ENCODE assay signal across 1 cellular context in the genomic region with DNA sequence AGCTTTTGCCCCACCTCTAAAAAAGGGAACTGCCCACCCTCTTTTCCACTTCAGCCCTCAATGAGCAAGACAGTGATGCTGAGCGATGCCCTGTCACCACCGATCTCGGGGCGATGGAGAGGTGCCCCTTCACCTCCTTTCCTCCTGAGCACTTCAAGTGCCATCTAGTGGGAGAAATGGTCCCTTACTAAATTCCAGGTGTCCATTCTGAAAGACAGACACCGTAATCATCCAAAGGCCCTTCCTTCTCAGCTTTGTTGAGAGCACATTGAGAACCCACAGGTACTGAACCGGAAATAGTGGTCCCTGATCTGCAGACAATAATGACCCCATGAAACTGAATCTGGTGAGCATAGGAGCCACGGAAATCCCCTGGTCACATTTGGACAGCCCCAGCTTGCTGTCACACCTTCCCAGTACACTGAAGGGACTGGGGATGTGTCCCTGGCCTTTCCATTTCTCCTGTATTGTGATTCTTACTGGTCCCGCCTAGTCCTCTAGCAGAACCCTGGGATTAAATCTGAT.
TF ChIP-seq lines count a peak whose summit lies in the region.

No MANE protein-coding gene starts in this region.

TF ChIP-seq in GM12878, 131 proteins besides CTCF, POLR2A, EP300 and RAD21 (continued from another document and continues in another):
- TF ChIP-seq, protein P1, sequence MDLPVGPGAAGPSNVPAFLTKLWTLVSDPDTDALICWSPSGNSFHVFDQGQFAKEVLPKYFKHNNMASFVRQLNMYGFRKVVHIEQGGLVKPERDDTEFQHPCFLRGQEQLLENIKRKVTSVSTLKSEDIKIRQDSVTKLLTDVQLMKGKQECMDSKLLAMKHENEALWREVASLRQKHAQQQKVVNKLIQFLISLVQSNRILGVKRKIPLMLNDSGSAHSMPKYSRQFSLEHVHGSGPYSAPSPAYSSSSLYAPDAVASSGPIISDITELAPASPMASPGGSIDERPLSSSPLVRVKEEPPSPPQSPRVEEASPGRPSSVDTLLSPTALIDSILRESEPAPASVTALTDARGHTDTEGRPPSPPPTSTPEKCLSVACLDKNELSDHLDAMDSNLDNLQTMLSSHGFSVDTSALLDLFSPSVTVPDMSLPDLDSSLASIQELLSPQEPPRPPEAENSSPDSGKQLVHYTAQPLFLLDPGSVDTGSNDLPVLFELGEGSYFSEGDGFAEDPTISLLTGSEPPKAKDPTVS (IDR thresholded peaks at IDR 0.05; ENCODE audit: low read depth, low read length), result no peak
- TF ChIP-seq, protein P2, sequence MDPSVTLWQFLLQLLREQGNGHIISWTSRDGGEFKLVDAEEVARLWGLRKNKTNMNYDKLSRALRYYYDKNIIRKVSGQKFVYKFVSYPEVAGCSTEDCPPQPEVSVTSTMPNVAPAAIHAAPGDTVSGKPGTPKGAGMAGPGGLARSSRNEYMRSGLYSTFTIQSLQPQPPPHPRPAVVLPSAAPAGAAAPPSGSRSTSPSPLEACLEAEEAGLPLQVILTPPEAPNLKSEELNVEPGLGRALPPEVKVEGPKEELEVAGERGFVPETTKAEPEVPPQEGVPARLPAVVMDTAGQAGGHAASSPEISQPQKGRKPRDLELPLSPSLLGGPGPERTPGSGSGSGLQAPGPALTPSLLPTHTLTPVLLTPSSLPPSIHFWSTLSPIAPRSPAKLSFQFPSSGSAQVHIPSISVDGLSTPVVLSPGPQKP (IDR thresholded peaks at IDR 0.05; ENCODE audit: low read depth, low read length), result peak; percentile 75; the same call in 1 of the 2 replicates
- no peak for TF ChIP-seq ASH2L (IDR thresholded peaks at IDR 0.05; ENCODE audit: borderline replicate concordance, low read depth)
- TF ChIP-seq CEBPB (IDR thresholded peaks at IDR 0.05; ENCODE audit: borderline replicate concordance in 1 of 2, low read depth in 2 of 2, low read length in 2 of 2), result no peak; a peak in 1 of 4 replicates
- TF ChIP-seq CHD4 (IDR thresholded peaks at IDR 0.05), result no peak
- TF ChIP-seq, protein P3, sequence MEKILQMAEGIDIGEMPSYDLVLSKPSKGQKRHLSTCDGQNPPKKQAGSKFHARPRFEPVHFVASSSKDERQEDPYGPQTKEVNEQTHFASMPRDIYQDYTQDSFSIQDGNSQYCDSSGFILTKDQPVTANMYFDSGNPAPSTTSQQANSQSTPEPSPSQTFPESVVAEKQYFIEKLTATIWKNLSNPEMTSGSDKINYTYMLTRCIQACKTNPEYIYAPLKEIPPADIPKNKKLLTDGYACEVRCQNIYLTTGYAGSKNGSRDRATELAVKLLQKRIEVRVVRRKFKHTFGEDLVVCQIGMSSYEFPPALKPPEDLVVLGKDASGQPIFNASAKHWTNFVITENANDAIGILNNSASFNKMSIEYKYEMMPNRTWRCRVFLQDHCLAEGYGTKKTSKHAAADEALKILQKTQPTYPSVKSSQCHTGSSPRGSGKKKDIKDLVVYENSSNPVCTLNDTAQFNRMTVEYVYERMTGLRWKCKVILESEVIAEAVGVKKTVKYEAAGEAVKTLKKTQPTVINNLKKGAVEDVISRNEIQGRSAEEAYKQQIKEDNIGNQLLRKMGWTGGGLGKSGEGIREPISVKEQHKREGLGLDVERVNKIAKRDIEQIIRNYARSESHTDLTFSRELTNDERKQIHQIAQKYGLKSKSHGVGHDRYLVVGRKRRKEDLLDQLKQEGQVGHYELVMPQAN (conservative IDR thresholded peaks at IDR 0.05), result no peak
- peak; percentile 87 for TF ChIP-seq ZBED1 (IDR thresholded peaks at IDR 0.05; ENCODE audit: borderline replicate concordance)
- TF ChIP-seq, protein P4, sequence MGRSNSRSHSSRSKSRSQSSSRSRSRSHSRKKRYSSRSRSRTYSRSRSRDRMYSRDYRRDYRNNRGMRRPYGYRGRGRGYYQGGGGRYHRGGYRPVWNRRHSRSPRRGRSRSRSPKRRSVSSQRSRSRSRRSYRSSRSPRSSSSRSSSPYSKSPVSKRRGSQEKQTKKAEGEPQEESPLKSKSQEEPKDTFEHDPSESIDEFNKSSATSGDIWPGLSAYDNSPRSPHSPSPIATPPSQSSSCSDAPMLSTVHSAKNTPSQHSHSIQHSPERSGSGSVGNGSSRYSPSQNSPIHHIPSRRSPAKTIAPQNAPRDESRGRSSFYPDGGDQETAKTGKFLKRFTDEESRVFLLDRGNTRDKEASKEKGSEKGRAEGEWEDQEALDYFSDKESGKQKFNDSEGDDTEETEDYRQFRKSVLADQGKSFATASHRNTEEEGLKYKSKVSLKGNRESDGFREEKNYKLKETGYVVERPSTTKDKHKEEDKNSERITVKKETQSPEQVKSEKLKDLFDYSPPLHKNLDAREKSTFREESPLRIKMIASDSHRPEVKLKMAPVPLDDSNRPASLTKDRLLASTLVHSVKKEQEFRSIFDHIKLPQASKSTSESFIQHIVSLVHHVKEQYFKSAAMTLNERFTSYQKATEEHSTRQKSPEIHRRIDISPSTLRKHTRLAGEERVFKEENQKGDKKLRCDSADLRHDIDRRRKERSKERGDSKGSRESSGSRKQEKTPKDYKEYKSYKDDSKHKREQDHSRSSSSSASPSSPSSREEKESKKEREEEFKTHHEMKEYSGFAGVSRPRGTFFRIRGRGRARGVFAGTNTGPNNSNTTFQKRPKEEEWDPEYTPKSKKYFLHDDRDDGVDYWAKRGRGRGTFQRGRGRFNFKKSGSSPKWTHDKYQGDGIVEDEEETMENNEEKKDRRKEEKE (IDR thresholded peaks at IDR 0.05), result no peak
- TF ChIP-seq CREM (IDR thresholded peaks at IDR 0.05; ENCODE audit: low read depth), result peak; percentile 90
- TF ChIP-seq ZNF217 (IDR thresholded peaks at IDR 0.05), result 0 out of 2 replicates have a peak, but pooled peaks have one; percentile 16
- TF ChIP-seq, protein P5, sequence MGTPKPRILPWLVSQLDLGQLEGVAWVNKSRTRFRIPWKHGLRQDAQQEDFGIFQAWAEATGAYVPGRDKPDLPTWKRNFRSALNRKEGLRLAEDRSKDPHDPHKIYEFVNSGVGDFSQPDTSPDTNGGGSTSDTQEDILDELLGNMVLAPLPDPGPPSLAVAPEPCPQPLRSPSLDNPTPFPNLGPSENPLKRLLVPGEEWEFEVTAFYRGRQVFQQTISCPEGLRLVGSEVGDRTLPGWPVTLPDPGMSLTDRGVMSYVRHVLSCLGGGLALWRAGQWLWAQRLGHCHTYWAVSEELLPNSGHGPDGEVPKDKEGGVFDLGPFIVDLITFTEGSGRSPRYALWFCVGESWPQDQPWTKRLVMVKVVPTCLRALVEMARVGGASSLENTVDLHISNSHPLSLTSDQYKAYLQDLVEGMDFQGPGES (IDR thresholded peaks at IDR 0.05), result no peak
- TF ChIP-seq SMAD1 (IDR thresholded peaks at IDR 0.05; ENCODE audit: low read depth, partially characterized antibody), result no peak
- TF ChIP-seq, protein P6, sequence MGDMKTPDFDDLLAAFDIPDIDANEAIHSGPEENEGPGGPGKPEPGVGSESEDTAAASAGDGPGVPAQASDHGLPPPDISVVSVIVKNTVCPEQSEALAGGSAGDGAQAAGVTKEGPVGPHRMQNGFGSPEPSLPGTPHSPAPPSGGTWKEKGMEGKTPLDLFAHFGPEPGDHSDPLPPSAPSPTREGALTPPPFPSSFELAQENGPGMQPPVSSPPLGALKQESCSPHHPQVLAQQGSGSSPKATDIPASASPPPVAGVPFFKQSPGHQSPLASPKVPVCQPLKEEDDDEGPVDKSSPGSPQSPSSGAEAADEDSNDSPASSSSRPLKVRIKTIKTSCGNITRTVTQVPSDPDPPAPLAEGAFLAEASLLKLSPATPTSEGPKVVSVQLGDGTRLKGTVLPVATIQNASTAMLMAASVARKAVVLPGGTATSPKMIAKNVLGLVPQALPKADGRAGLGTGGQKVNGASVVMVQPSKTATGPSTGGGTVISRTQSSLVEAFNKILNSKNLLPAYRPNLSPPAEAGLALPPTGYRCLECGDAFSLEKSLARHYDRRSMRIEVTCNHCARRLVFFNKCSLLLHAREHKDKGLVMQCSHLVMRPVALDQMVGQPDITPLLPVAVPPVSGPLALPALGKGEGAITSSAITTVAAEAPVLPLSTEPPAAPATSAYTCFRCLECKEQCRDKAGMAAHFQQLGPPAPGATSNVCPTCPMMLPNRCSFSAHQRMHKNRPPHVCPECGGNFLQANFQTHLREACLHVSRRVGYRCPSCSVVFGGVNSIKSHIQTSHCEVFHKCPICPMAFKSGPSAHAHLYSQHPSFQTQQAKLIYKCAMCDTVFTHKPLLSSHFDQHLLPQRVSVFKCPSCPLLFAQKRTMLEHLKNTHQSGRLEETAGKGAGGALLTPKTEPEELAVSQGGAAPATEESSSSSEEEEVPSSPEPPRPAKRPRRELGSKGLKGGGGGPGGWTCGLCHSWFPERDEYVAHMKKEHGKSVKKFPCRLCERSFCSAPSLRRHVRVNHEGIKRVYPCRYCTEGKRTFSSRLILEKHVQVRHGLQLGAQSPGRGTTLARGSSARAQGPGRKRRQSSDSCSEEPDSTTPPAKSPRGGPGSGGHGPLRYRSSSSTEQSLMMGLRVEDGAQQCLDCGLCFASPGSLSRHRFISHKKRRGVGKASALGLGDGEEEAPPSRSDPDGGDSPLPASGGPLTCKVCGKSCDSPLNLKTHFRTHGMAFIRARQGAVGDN (IDR thresholded peaks at IDR 0.05), result no peak; the same call in 1 of the 2 replicates
- no peak for TF ChIP-seq TCF3 (IDR thresholded peaks at IDR 0.05; ENCODE audit: borderline replicate concordance, insufficient read depth, low read depth, low read length)
- TF ChIP-seq STAT1 (conservative IDR thresholded peaks at IDR 0.05), result no peak
- peak; percentile 97 for TF ChIP-seq RUNX3 (IDR thresholded peaks at IDR 0.05; ENCODE audit: low read length)
- TF ChIP-seq TBL1XR1 (IDR thresholded peaks at IDR 0.05; ENCODE audit: low read depth, low read length), result peak; percentile 82
- TF ChIP-seq, protein P7, sequence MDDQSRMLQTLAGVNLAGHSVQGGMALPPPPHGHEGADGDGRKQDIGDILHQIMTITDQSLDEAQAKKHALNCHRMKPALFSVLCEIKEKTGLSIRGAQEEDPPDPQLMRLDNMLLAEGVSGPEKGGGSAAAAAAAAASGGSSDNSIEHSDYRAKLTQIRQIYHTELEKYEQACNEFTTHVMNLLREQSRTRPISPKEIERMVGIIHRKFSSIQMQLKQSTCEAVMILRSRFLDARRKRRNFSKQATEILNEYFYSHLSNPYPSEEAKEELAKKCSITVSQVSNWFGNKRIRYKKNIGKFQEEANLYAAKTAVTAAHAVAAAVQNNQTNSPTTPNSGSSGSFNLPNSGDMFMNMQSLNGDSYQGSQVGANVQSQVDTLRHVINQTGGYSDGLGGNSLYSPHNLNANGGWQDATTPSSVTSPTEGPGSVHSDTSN (IDR thresholded peaks at IDR 0.05; ENCODE audit: insufficient replicate concordance, low read depth, low read length), result no peak
- TF ChIP-seq, protein P8, sequence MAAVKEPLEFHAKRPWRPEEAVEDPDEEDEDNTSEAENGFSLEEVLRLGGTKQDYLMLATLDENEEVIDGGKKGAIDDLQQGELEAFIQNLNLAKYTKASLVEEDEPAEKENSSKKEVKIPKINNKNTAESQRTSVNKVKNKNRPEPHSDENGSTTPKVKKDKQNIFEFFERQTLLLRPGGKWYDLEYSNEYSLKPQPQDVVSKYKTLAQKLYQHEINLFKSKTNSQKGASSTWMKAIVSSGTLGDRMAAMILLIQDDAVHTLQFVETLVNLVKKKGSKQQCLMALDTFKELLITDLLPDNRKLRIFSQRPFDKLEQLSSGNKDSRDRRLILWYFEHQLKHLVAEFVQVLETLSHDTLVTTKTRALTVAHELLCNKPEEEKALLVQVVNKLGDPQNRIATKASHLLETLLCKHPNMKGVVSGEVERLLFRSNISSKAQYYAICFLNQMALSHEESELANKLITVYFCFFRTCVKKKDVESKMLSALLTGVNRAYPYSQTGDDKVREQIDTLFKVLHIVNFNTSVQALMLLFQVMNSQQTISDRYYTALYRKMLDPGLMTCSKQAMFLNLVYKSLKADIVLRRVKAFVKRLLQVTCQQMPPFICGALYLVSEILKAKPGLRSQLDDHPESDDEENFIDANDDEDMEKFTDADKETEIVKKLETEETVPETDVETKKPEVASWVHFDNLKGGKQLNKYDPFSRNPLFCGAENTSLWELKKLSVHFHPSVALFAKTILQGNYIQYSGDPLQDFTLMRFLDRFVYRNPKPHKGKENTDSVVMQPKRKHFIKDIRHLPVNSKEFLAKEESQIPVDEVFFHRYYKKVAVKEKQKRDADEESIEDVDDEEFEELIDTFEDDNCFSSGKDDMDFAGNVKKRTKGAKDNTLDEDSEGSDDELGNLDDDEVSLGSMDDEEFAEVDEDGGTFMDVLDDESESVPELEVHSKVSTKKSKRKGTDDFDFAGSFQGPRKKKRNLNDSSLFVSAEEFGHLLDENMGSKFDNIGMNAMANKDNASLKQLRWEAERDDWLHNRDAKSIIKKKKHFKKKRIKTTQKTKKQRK (IDR thresholded peaks at IDR 0.05; ENCODE audit: low read depth, low read length), result no peak
- no peak for TF ChIP-seq ESRRA (IDR thresholded peaks at IDR 0.05; ENCODE audit: low read length)
- TF ChIP-seq, protein P9, sequence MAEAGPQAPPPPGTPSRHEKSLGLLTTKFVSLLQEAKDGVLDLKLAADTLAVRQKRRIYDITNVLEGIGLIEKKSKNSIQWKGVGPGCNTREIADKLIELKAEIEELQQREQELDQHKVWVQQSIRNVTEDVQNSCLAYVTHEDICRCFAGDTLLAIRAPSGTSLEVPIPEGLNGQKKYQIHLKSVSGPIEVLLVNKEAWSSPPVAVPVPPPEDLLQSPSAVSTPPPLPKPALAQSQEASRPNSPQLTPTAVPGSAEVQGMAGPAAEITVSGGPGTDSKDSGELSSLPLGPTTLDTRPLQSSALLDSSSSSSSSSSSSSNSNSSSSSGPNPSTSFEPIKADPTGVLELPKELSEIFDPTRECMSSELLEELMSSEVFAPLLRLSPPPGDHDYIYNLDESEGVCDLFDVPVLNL (IDR thresholded peaks at IDR 0.05; ENCODE audit: low read depth, low read length), result no peak
- peak; percentile 85 for TF ChIP-seq BHLHE40 (IDR thresholded peaks at IDR 0.05; ENCODE audit: borderline replicate concordance in 1 of 2, low read depth in 2 of 2, low read length in 1 of 2)
- TF ChIP-seq TCF12 (IDR thresholded peaks at IDR 0.05; ENCODE audit: low read depth, low read length), result peak; percentile 79
- TF ChIP-seq MEF2A (IDR thresholded peaks at IDR 0.05; ENCODE audit: insufficient read depth, low read depth, low read length), result peak; percentile 71; the same call in 1 of the 2 replicates
- no peak for TF ChIP-seq MXI1 (IDR thresholded peaks at IDR 0.05; ENCODE audit: low read depth, low read length)
- TF ChIP-seq MYC (IDR thresholded peaks at IDR 0.05; ENCODE audit: insufficient read depth, insufficient read length, insufficient replicate concordance, low read length, severe bottlenecking), result no peak
- peak; percentile 98 for TF ChIP-seq RELA (IDR thresholded peaks at IDR 0.05; ENCODE audit: borderline replicate concordance, partially characterized antibody)
- TF ChIP-seq NFIC (IDR thresholded peaks at IDR 0.05; ENCODE audit: low read depth, low read length), result peak; percentile 95
- no peak for TF ChIP-seq GABPA (IDR thresholded peaks at IDR 0.05; ENCODE audit: low read depth)
- TF ChIP-seq PAX8 (IDR thresholded peaks at IDR 0.05), result no peak
- TF ChIP-seq SP1 (IDR thresholded peaks at IDR 0.05; ENCODE audit: low read depth, low read length), result peak; percentile 78
- TF ChIP-seq SIN3A (IDR thresholded peaks at IDR 0.05; ENCODE audit: low read depth, low read length), result no peak
- TF ChIP-seq MYB (IDR thresholded peaks at IDR 0.05; ENCODE audit: borderline replicate concordance, low read depth, low read length), result no peak
- peak; percentile 79 for TF ChIP-seq SMC3 (IDR thresholded peaks at IDR 0.05; ENCODE audit: borderline replicate concordance, low read length)
- peak; percentile 59; the same call in 1 of the 2 replicates for TF ChIP-seq YY1 (IDR thresholded peaks at IDR 0.05; ENCODE audit: low read depth, low read length)
- peak; percentile 94 for TF ChIP-seq CBFB (IDR thresholded peaks at IDR 0.05; ENCODE audit: low read depth)
- TF ChIP-seq NR2C1 (IDR thresholded peaks at IDR 0.05), result no peak
- no peak for TF ChIP-seq POLR2AphosphoS2 (IDR thresholded peaks at IDR 0.05; ENCODE audit: low read depth, low read length)
- no peak for TF ChIP-seq SIX5 (IDR thresholded peaks at IDR 0.05; ENCODE audit: low read depth, low read length, severe bottlenecking)
- TF ChIP-seq POLR2AphosphoS5 (IDR thresholded peaks at IDR 0.05; ENCODE audit: low read length), result no peak
- peak; percentile 42; the same call in 1 of the 2 replicates for TF ChIP-seq CREB1 (IDR thresholded peaks at IDR 0.05; ENCODE audit: low read depth)
